29 cellular contexts compared by ENCODE assay signal in genomic region chr12:115541891-115542361, GRCh38.
A peak's percentile ranks its signal among the peaks of the same experiment; 100 is the strongest.
DNase-seq lines count a peak whose midpoint lies in the region; FAIRE-seq and TF ChIP-seq lines count a peak whose summit lies in the region.
"Had no signal": no experiment of that assay in that cellular context is flagged by ENCODE, and none has a peak within 500 bp of the region (broad histone marks: within the 10 kb centered on the region; RNA-seq: fewer than 3 reads in every experiment).

No MANE protein-coding gene starts in this region.

- no peak overlapping the region for H3K4me3 Mint-ChIP-seq in chondrocyte (ENCODE audit: unreplicated experiment)
- H3K4me3 Mint-ChIP-seq: CD4-positive, alpha-beta memory T cell; endodermal cell; neural progenitor cell had no signal

- peak; percentile 33 for DNase-seq in AG09309 (ENCODE audit: low read depth)
- peak; percentile 87 for DNase-seq in M059J (ENCODE audit: low read depth)
- peak; percentile 27 for DNase-seq in astrocyte of the cerebellum (ENCODE audit: low read depth)
- DNase-seq in fibroblast of villous mesenchyme (ENCODE audit: low read depth) = peak; percentile 11
- no peak for DNase-seq in neuronal stem cell (ENCODE audit: low spot score)
- DNase-seq in chondrocyte (ENCODE audit: low spot score) = no peak
- no peak for DNase-seq in kidney
- no peak for DNase-seq in HuH-7.5 (ENCODE audit: low spot score)
- DNase-seq: 8988T; activated CD4-positive, alpha-beta T cell treated with anti-CD3 and anti-CD28 coated beads, Interleukin-2, amount 50 U/mL, for 48 hours; activated T-cell treated with anti-CD3 and anti-CD28 coated beads, Interleukin-2, amount 50 U/mL, for 48 hours; body of pancreas; CD4-positive, alpha-beta memory T cell; dermis blood vessel endothelial cell; endodermal cell; esophagus squamous epithelium; HCEC 1CT; left ventricle myocardium inferior; NCI-H1048; NCI-H446; NCI-H748 treated with DMSO at 0.1 percent for 48 hours; Peyer's patch; spleen; stimulated activated CD4-positive, alpha-beta T cell treated with anti-CD3 and anti-CD28 coated beads, Interleukin-2, amount 100 ng/mL, for 24 hours; stimulated activated naive CD8-positive, alpha-beta T cell treated with anti-CD3 and anti-CD28 coated beads, Interleukin-15, Interleukin-2, amounts not matched to agents 100 U/mL and 50 U/mL, for 24 hours; uterus had no signal

- H4K91ac ChIP-seq in neuronal stem cell (ENCODE audit: low read depth, low read length, poor library complexity) = no peak overlapping the region

- no peak overlapping the region for H3K4me2 ChIP-seq in neuronal stem cell (ENCODE audit: insufficient read depth, low read length, poor library complexity, severe bottlenecking)
- H3K4me2 ChIP-seq: neural progenitor cell had no signal

- H3K27ac ChIP-seq in neuronal stem cell (replicated peaks; ENCODE audit: low read length) (no peak overlapping the region), kidney (ENCODE audit: low read depth in 2 of 2, low read length in 2 of 2) (no peak overlapping the region)
- H3K27ac ChIP-seq: body of pancreas, left ventricle myocardium inferior, neural progenitor cell, Peyer's patch, right atrium auricular region, spleen, uterus had no signal

- intact Hi-C loops in kidney (cut with DNase I) = no loop called here

- H3K9me3 Mint-ChIP-seq in chondrocyte (ENCODE audit: low read depth) = peaks cover 24% of the 10 kb centered on the region

- H2AFZ ChIP-seq in neuronal stem cell (ENCODE audit: low read length) = no peak overlapping the region
- H2AFZ ChIP-seq: neural progenitor cell had no signal

- no peak overlapping the region for H3K23ac ChIP-seq in neuronal stem cell (ENCODE audit: low read depth, low read length, poor library complexity)

- no peaks in the 10 kb centered on the region for H3K36me3 ChIP-seq in neuronal stem cell (replicated peaks in 1 of 2; ENCODE audit: control insufficient read depth in 2 of 2, insufficient read depth in 2 of 2, low read length in 2 of 2)
- H3K36me3 ChIP-seq in kidney (ENCODE audit: control insufficient read depth in 1 of 2, insufficient read depth in 2 of 2, low read length in 2 of 2) = no peaks in the 10 kb centered on the region
- H3K36me3 ChIP-seq: esophagus squamous epithelium, left ventricle myocardium inferior, neural progenitor cell, Peyer's patch, right atrium auricular region, spleen, uterus had no signal

- no peak overlapping the region for H2BK120ac ChIP-seq in neuronal stem cell (ENCODE audit: low read depth, low read length)

- H3K9me3 ChIP-seq in neuronal stem cell (replicated peaks in 1 of 2; ENCODE audit: control insufficient read depth in 2 of 2, insufficient read depth in 1 of 2, low read depth in 1 of 2, low read length in 2 of 2) = peaks cover 0 to 3% of the 10 kb centered on the region in 2 donors
- peaks cover 0 to 11% of the 10 kb centered on the region in 2 donors for H3K9me3 ChIP-seq in kidney (ENCODE audit: control insufficient read depth in 1 of 2, low read length in 2 of 2)
- H3K9me3 ChIP-seq: Peyer's patch, uterus had no signal

- H3K4me1 ChIP-seq in neuronal stem cell (ENCODE audit: control insufficient read depth in 2 of 2, insufficient read depth in 1 of 2, low read depth in 1 of 2, low read length in 2 of 2) (peaks cover 0 to 2% of the 10 kb centered on the region in 2 donors), kidney (ENCODE audit: control insufficient read depth in 1 of 2, insufficient read depth in 1 of 2, low read depth in 1 of 2, low read length in 2 of 2) (no peaks in the 10 kb centered on the region)
- H3K4me1 ChIP-seq: body of pancreas, left ventricle myocardium inferior, Peyer's patch, right atrium auricular region, spleen, uterus had no signal

- H2BK5ac ChIP-seq in neuronal stem cell (ENCODE audit: low read length) = no peak overlapping the region

- no peak overlapping the region for H2BK12ac ChIP-seq in neuronal stem cell (ENCODE audit: low read length)

- H3K79me1 ChIP-seq in neuronal stem cell (ENCODE audit: low read depth, low read length) = no peaks in the 10 kb centered on the region

- peaks cover 3% of the 10 kb centered on the region for H3K27me3 Mint-ChIP-seq in chondrocyte (ENCODE audit: low read depth)
- H3K27me3 Mint-ChIP-seq: CD4-positive, alpha-beta memory T cell had no signal

- H2AK5ac ChIP-seq in neuronal stem cell (ENCODE audit: low read depth, low read length) = no peak overlapping the region

- H3K4me1 Mint-ChIP-seq in chondrocyte (ENCODE audit: low read depth) = no peaks in the 10 kb centered on the region
- H3K4me1 Mint-ChIP-seq: CD4-positive, alpha-beta memory T cell had no signal

- H3K27me3 ChIP-seq in neuronal stem cell (ENCODE audit: control insufficient read depth in 3 of 3, insufficient read depth in 3 of 3, low read depth in 1 of 3, low read length in 3 of 3) = no peaks in the 10 kb centered on the region
- H3K27me3 ChIP-seq: body of pancreas, esophagus squamous epithelium, neural progenitor cell, Peyer's patch, right atrium auricular region, spleen, uterus had no signal

- FAIRE-seq in kidney (lab: Jason Lieb, UNC) = no peak
- FAIRE-seq: GM12892 had no signal

- no peak overlapping the region for H4K8ac ChIP-seq in neuronal stem cell (ENCODE audit: low read depth, low read length)

- H2BK15ac ChIP-seq in neuronal stem cell (ENCODE audit: low read length) = no peak overlapping the region

- H3K4me3 ChIP-seq in AG09309 (ENCODE audit: control insufficient read depth, low read depth, low read length) (no peak overlapping the region), astrocyte of the cerebellum (ENCODE audit: low read depth, low read length) (no peak overlapping the region), fibroblast of villous mesenchyme (ENCODE audit: low read depth, low read length) (no peak overlapping the region), neuronal stem cell (ENCODE audit: low read length in 2 of 2) (no peak overlapping the region), kidney (ENCODE audit: low read length in 2 of 2) (no peak overlapping the region)
- H3K4me3 ChIP-seq: body of pancreas, esophagus squamous epithelium, left ventricle myocardium inferior, neural progenitor cell, Peyer's patch, right atrium auricular region, spleen, uterus had no signal

- no peaks in the 10 kb centered on the region for H3K36me3 Mint-ChIP-seq in chondrocyte (ENCODE audit: low read depth)
- H3K36me3 Mint-ChIP-seq: CD4-positive, alpha-beta memory T cell; neural progenitor cell had no signal

- TF ChIP-seq CTCF in AG09309 (IDR thresholded peaks at IDR 0.05; ENCODE audit: control insufficient read depth, insufficient read depth, low read depth, low read length, missing control alignments) = no peak
- TF ChIP-seq CTCF in astrocyte of the cerebellum (IDR thresholded peaks at IDR 0.05; ENCODE audit: low read depth, low read length, missing control alignments) = no peak
- no peak for TF ChIP-seq CTCF in fibroblast of villous mesenchyme (IDR thresholded peaks at IDR 0.05; ENCODE audit: insufficient read depth, low read depth, low read length)
- no peak for TF ChIP-seq CTCF in chondrocyte (IDR thresholded peaks at IDR 0.05)
- TF ChIP-seq CTCF in kidney (IDR thresholded peaks at IDR 0.05; ENCODE audit: borderline replicate concordance, extremely low read depth, insufficient read depth) = no peak

- H3K18ac ChIP-seq in neuronal stem cell (ENCODE audit: low read length) = no peak overlapping the region

- WGBS in neuronal stem cell (ENCODE audit: extremely low coverage in 2 of 2, insufficient read length in 2 of 2, insufficient replicate concordance in 1 of 2), 2 donors = no CpG with 5 or more reads among the region's 5 CpGs

- H3K27ac Mint-ChIP-seq in chondrocyte (ENCODE audit: unreplicated experiment) = no peak overlapping the region
- H3K27ac Mint-ChIP-seq: CD4-positive, alpha-beta memory T cell; endodermal cell; neural progenitor cell had no signal

- in situ Hi-C loops in astrocyte of the cerebellum (cut with HindIII; ENCODE audit: low sequenced_read_pairs) = loop anchor here (5.0 kb wide), 2 partner anchors 35 to 70 kb away; no protein-coding TSS in a partner anchor

- no peak overlapping the region for H3K4ac ChIP-seq in neuronal stem cell (ENCODE audit: low read length)

- H3K9ac ChIP-seq in neuronal stem cell (ENCODE audit: low read depth, low read length, poor library complexity) (no peak overlapping the region), kidney (ENCODE audit: low read length in 2 of 2) (no peak overlapping the region)
- H3K9ac ChIP-seq: neural progenitor cell had no signal

- no peak overlapping the region for H3K14ac ChIP-seq in neuronal stem cell (ENCODE audit: low read length)

Comparison
In these comparisons a context has a peak if more than half of its experiments do, and no peak if none do; other contexts are left out.
1. DNase-seq: peak in AG09309 (single experiment), M059J (single experiment), astrocyte of the cerebellum (single experiment) and fibroblast of villous mesenchyme (single experiment); none in neuronal stem cell (single experiment), chondrocyte (single experiment), kidney (single experiment) and HuH-7.5 (single experiment).